ENCODE assay signal across 8 cellular contexts in genomic region chr13:112873851-112874750, GRCh38.
A peak's percentile ranks its signal among the peaks of the same experiment; 100 is the strongest.
DNase-seq lines count a peak whose midpoint lies in the region; ATAC-seq and TF ChIP-seq lines count a peak whose summit lies in the region.

No MANE protein-coding gene starts in this region.

- H3K27me3 Mint-ChIP-seq in Caco-2 (ENCODE audit: insufficient read depth, unreplicated experiment) = no peaks in the 10 kb centered on the region

- peak overlapping the region; percentile 38 for H4K91ac ChIP-seq in neuronal stem cell (ENCODE audit: low read depth, low read length, poor library complexity)

- H2AFZ ChIP-seq in neuronal stem cell (ENCODE audit: low read length) = peak overlapping the region; percentile 79

- H3K9ac ChIP-seq in neuronal stem cell (ENCODE audit: low read depth, low read length, poor library complexity) (peak overlapping the region; percentile 85), subcutaneous abdominal adipose tissue (ENCODE audit: low read length in 5 of 5) (no peak overlapping the region)

- peaks cover 81% of the 10 kb centered on the region for H3K36me3 Mint-ChIP-seq in Caco-2 (ENCODE audit: insufficient read depth, unreplicated experiment)

- no peak overlapping the region for H2BK120ac ChIP-seq in neuronal stem cell (ENCODE audit: low read depth, low read length)

- no peak overlapping the region for H3K4me3 ChIP-seq in Caco-2 (ENCODE audit: low read depth, low read length)
- no peak overlapping the region for H3K4me3 ChIP-seq in fibroblast of mammary gland (ENCODE audit: control insufficient read depth, low read depth, low read length)
- H3K4me3 ChIP-seq in neuronal stem cell (ENCODE audit: low read length in 2 of 2) = no peak overlapping the region
- peak overlapping the region in 3 of 5 donors; percentile 14 to 38 (median 38) for H3K4me3 ChIP-seq in subcutaneous abdominal adipose tissue (ENCODE audit: low read depth in 1 of 5, low read length in 5 of 5)

- H3K14ac ChIP-seq in neuronal stem cell (ENCODE audit: low read length) = no peak overlapping the region

- BruUV-seq in Caco-2 (replicated peaks; lab: Mats Ljungman, UMichigan) = no TSS peak

- no CpG with 5 or more reads among the region's 40 CpGs for WGBS in neuronal stem cell (ENCODE audit: extremely low coverage in 2 of 2, insufficient read length in 2 of 2, insufficient replicate concordance in 1 of 2), 2 donors

- H3K4me1 ChIP-seq in Caco-2 = peaks cover 9% of the 10 kb centered on the region; the same call in 1 of the 2 replicates
- peaks cover 6 to 11% of the 10 kb centered on the region in 2 donors for H3K4me1 ChIP-seq in neuronal stem cell (ENCODE audit: control insufficient read depth in 2 of 2, insufficient read depth in 1 of 2, low read depth in 1 of 2, low read length in 2 of 2)
- H3K4me1 ChIP-seq in subcutaneous abdominal adipose tissue (ENCODE audit: control insufficient read depth in 5 of 5, insufficient read depth in 5 of 5, low read length in 5 of 5) = peaks cover 1 to 11% (median 4%) of the 10 kb centered on the region in 5 donors

- H3K4me1 Mint-ChIP-seq in Caco-2 (ENCODE audit: low read depth, unreplicated experiment) = peaks cover 15% of the 10 kb centered on the region

- no peak overlapping the region for H3K4me3 Mint-ChIP-seq in Caco-2 (ENCODE audit: unreplicated experiment)

- H3K27ac ChIP-seq in neuronal stem cell (replicated peaks; ENCODE audit: low read length) (peak overlapping the region; percentile 22), subcutaneous abdominal adipose tissue (ENCODE audit: low read depth, low read length) (no peak overlapping the region)

- POLR2A ChIA-PET in Caco-2 (lab: Charles Lee) = no interaction called here

- H3K27me3 ChIP-seq in Caco-2 (replicated peaks; ENCODE audit: control insufficient read depth, insufficient read depth, low read length) (no peaks in the 10 kb centered on the region), neuronal stem cell (ENCODE audit: control insufficient read depth in 3 of 3, insufficient read depth in 3 of 3, low read depth in 1 of 3, low read length in 3 of 3) (no peaks in the 10 kb centered on the region), subcutaneous abdominal adipose tissue (ENCODE audit: control insufficient read depth in 5 of 5, insufficient read depth in 4 of 5, low read length in 5 of 5) (no peaks in the 10 kb centered on the region)

- H3K18ac ChIP-seq in neuronal stem cell (ENCODE audit: low read length) = peak overlapping the region; percentile 76

- H3K23ac ChIP-seq in neuronal stem cell (ENCODE audit: low read depth, low read length, poor library complexity) = peak overlapping the region; percentile 86

- no peak overlapping the region for H3K4ac ChIP-seq in neuronal stem cell (ENCODE audit: low read length)

- peak overlapping the region; percentile 33 for H2BK12ac ChIP-seq in neuronal stem cell (ENCODE audit: low read length)

- H3K36me3 ChIP-seq in Caco-2 (ENCODE audit: control insufficient read depth, insufficient read depth, low read length) (peaks cover 5% of the 10 kb centered on the region), neuronal stem cell (replicated peaks in 1 of 2; ENCODE audit: control insufficient read depth in 2 of 2, insufficient read depth in 2 of 2, low read length in 2 of 2) (peaks cover 14 to 31% of the 10 kb centered on the region in 2 donors), subcutaneous abdominal adipose tissue (ENCODE audit: control insufficient read depth in 5 of 5, insufficient read depth in 5 of 5, low read length in 5 of 5) (peaks cover 0 to 43% (median 30%) of the 10 kb centered on the region in 5 donors)

- peak overlapping the region; percentile 98 for H2AK5ac ChIP-seq in neuronal stem cell (ENCODE audit: low read depth, low read length)

- peak; percentile 94 to 97 for TF ChIP-seq CTCF in Caco-2 (IDR thresholded peaks at IDR 0.05; ENCODE audit: insufficient read depth in 1 of 2, low read depth in 1 of 2, low read length in 1 of 2, severe bottlenecking in 1 of 2, unreplicated experiment in 1 of 2)
- TF ChIP-seq CTCF in fibroblast of mammary gland (conservative IDR thresholded peaks at IDR 0.05; ENCODE audit: control insufficient read depth, insufficient read depth, low read depth, low read length) = peak; percentile 89

- intact Hi-C loops in Caco-2 (cut with micrococcal nuclease; ENCODE audit: unreplicated experiment) = loop anchor here (5.0 to 10.0 kb wide), 3 partner anchors 159 to 257 kb away; no protein-coding TSS in a partner anchor

- peak overlapping the region; percentile 30 for H2BK15ac ChIP-seq in neuronal stem cell (ENCODE audit: low read length)

- no peaks in the 10 kb centered on the region for H3K9me3 ChIP-seq in Caco-2
- no peaks in the 10 kb centered on the region for H3K9me3 ChIP-seq in neuronal stem cell (replicated peaks in 1 of 2; ENCODE audit: control insufficient read depth in 2 of 2, insufficient read depth in 1 of 2, low read depth in 1 of 2, low read length in 2 of 2)
- no peaks in the 10 kb centered on the region for H3K9me3 ChIP-seq in subcutaneous abdominal adipose tissue (ENCODE audit: control insufficient read depth in 5 of 5, low read length in 5 of 5)

- ATAC-seq in GM19397 (IDR thresholded peaks at IDR 0.05; ENCODE audit: unreplicated experiment) (peak; percentile 87), HG03439 (IDR thresholded peaks at IDR 0.05; ENCODE audit: unreplicated experiment) (peak; percentile 87)

- peaks cover 3% of the 10 kb centered on the region for H3K79me1 ChIP-seq in neuronal stem cell (ENCODE audit: low read depth, low read length)

- peak overlapping the region; percentile 32 for H3K4me2 ChIP-seq in neuronal stem cell (ENCODE audit: insufficient read depth, low read length, poor library complexity, severe bottlenecking)

- DNase-seq in Caco-2 = peak; percentile 82 to 87
- peak; percentile 75 for DNase-seq in NCI-H748 (lab: John Stamatoyannopoulos, UW; ENCODE audit: unreplicated experiment)
- peak; percentile 89 for DNase-seq in activated CD8-positive, alpha-beta memory T cell treated with anti-CD3 and anti-CD28 coated beads, Interleukin-2, amount 50 U/mL, for 48 hours
- peak; percentile 58 for DNase-seq in fibroblast of mammary gland (ENCODE audit: low read depth)
- peak; percentile 79 for DNase-seq in neuronal stem cell (ENCODE audit: low spot score)

- H2BK5ac ChIP-seq in neuronal stem cell (ENCODE audit: low read length) = no peak overlapping the region

- H4K8ac ChIP-seq in neuronal stem cell (ENCODE audit: low read depth, low read length) = peak overlapping the region; percentile 77

- peak overlapping the region; percentile 26 for H3K27ac Mint-ChIP-seq in Caco-2 (ENCODE audit: unreplicated experiment)

- no peaks in the 10 kb centered on the region for H3K9me3 Mint-ChIP-seq in Caco-2 (ENCODE audit: unreplicated experiment)

- CTCF ChIA-PET in Caco-2 (lab: Charles Lee) = interaction anchor here (0.6 to 1.6 kb wide), 6 partner anchors 16 to 672 kb away, joined by 3 to 6 read pairs (median 3); no protein-coding TSS in a partner anchor

Comparison
In these comparisons a context has a peak if more than half of its experiments do, and no peak if none do; other contexts are left out.
1. H3K4me3 ChIP-seq: peak in subcutaneous abdominal adipose tissue (3 of 5); none in Caco-2 (single experiment), fibroblast of mammary gland (single experiment) and neuronal stem cell (0 of 2).
2. Peak in every context shown above with its lines, with median percentiles within 50 percentile points of each other: DNase-seq.